ENCODE assay signal across 19 cellular contexts in genomic region chr14:75941030-75941429, GRCh38. TPM values are rescaled to one million over a fixed set of nuclear protein-coding genes. Genes with fewer than 3 reads are reported as not detected.
DNase-seq lines count a peak whose midpoint lies in the region; ATAC-seq and TF ChIP-seq lines count a peak whose summit lies in the region.
"Had no signal": no experiment of that assay in that cellular context is flagged by ENCODE, and none has a peak within 500 bp of the region (broad histone marks: within the 10 kb centered on the region; RNA-seq: fewer than 3 reads in every experiment).

No MANE protein-coding gene starts in this region.

- TF ChIP-seq RAD21 in SK-N-SH (IDR thresholded peaks at IDR 0.05; ENCODE audit: low read length): no peak

- no peaks in the 10 kb centered on the region for H3K27me3 Mint-ChIP-seq in activated CD4-positive, alpha-beta memory T cell treated with anti-CD3 and anti-CD28 coated beads, Interleukin-2, amount 10 ng/mL, durations not matched to agents 7 days and 5 days
- H3K27me3 Mint-ChIP-seq: activated CD8-positive, alpha-beta T cell treated with anti-CD3 and anti-CD28 coated beads for 36 hours; activated naive CD4-positive, alpha-beta T cell treated with anti-CD3 and anti-CD28 coated beads, Interleukin-2, amount 50 U/mL, for 24 hours; activated T-cell treated with anti-CD3 and anti-CD28 coated beads, Interleukin-2, amount 50 U/mL, for 24 hours; IgD-negative memory B cell; naive thymus-derived CD4-positive, alpha-beta T cell; progenitor cell of endocrine pancreas had no signal

- no peaks in the 10 kb centered on the region for H3K9me3 Mint-ChIP-seq in activated CD4-positive, alpha-beta memory T cell treated with anti-CD3 and anti-CD28 coated beads, Interleukin-2, amount 10 ng/mL, durations not matched to agents 7 days and 5 days
- H3K9me3 Mint-ChIP-seq: activated CD8-positive, alpha-beta T cell treated with anti-CD3 and anti-CD28 coated beads for 36 hours; activated naive CD4-positive, alpha-beta T cell treated with anti-CD3 and anti-CD28 coated beads, Interleukin-2, amount 50 U/mL, for 24 hours; activated T-cell treated with anti-CD3 and anti-CD28 coated beads, Interleukin-2, amount 50 U/mL, for 24 hours; IgD-negative memory B cell; naive thymus-derived CD4-positive, alpha-beta T cell; WTC11 had no signal

- H3K79me2 ChIP-seq in SK-N-SH (ENCODE audit: insufficient read depth): no peaks in the 10 kb centered on the region

- ATAC-seq in SK-N-SH treated with all-trans-retinoic acid at 6 μM for 48 hours: peak; percentile 66
- ATAC-seq: activated CD8-positive, alpha-beta T cell treated with anti-CD3 and anti-CD28 coated beads for 36 hours; naive thymus-derived CD4-positive, alpha-beta T cell; WTC11 had no signal

- no peak overlapping the region for H2AFZ ChIP-seq in SK-N-SH (ENCODE audit: low read depth)

- H3K27ac ChIP-seq in SK-N-SH (ENCODE audit: low read depth in 2 of 2, low read length in 1 of 2): no peak overlapping the region

- no peaks in the 10 kb centered on the region for H3K36me3 Mint-ChIP-seq in activated CD4-positive, alpha-beta memory T cell treated with anti-CD3 and anti-CD28 coated beads, Interleukin-2, amount 10 ng/mL, durations not matched to agents 7 days and 5 days (ENCODE audit: low read depth)
- H3K36me3 Mint-ChIP-seq: WTC11 had no signal

- no peaks in the 10 kb centered on the region for H3F3A ChIP-seq in SK-N-SH (replicated peaks; ENCODE audit: insufficient read depth)

- WGBS in SK-N-SH (ENCODE audit: low lambda C conversion rate): 75% methylated on average over 2 of the region's 4 CpGs

- no peaks in the 10 kb centered on the region for H3K4me1 Mint-ChIP-seq in activated CD4-positive, alpha-beta memory T cell treated with anti-CD3 and anti-CD28 coated beads, Interleukin-2, amount 10 ng/mL, durations not matched to agents 7 days and 5 days
- H3K4me1 Mint-ChIP-seq: activated naive CD4-positive, alpha-beta T cell treated with anti-CD3 and anti-CD28 coated beads, Interleukin-2, amount 50 U/mL, for 24 hours had no signal

- no peaks in the 10 kb centered on the region for H3K27me3 ChIP-seq in SK-N-SH (ENCODE audit: insufficient read depth)

- peaks cover 3 to 4% of the 10 kb centered on the region in 2 experiments; a peak in 1 of 4 replicates for H3K4me1 ChIP-seq in SK-N-SH (ENCODE audit: control insufficient read depth in 1 of 2, insufficient read depth in 2 of 2, low read depth in 1 of 2, low read length in 1 of 2)

- no peak overlapping the region for H3K4me2 ChIP-seq in SK-N-SH

- no peak for TF ChIP-seq EP300 in SK-N-SH (IDR thresholded peaks at IDR 0.05; ENCODE audit: borderline replicate concordance in 1 of 2, low read depth in 1 of 2, low read length in 1 of 2)

- no peaks in the 10 kb centered on the region for H3K9me2 ChIP-seq in SK-N-SH

- no peak overlapping the region for H3K4me3 ChIP-seq in SK-N-SH (ENCODE audit: low read depth in 2 of 2, low read length in 1 of 2)

- H3K36me3 ChIP-seq in SK-N-SH (replicated peaks in 1 of 2; ENCODE audit: control insufficient read depth in 1 of 2, insufficient read depth in 2 of 2, low read length in 1 of 2): peaks cover 0 to 6% of the 10 kb centered on the region in 2 experiments

- POLR2A ChIA-PET in SK-N-SH (lab: Yijun Ruan, JAX): no interaction called here
- POLR2A ChIA-PET in activated CD4-positive, alpha-beta memory T cell treated with anti-CD3 and anti-CD28 coated beads, Interleukin-2, amount 10 ng/mL, durations not matched to agents 7 days and 5 days (lab: Charles Lee): no interaction called here

- CTCF ChIA-PET in SK-N-SH (lab: Yijun Ruan, JAX): interaction anchor here (1.3 to 4.3 kb wide), 3 partner anchors 29 to 38 kb away, joined by 3 to 17 read pairs (median 4); no protein-coding TSS in a partner anchor
- CTCF ChIA-PET in activated CD4-positive, alpha-beta memory T cell treated with anti-CD3 and anti-CD28 coated beads, Interleukin-2, amount 10 ng/mL, durations not matched to agents 7 days and 5 days (lab: Charles Lee): interaction anchor here (1.0 to 1.4 kb wide), 2 partner anchors 16 to 41 kb away, joined by 3 read pairs; partner anchors contain the start of gene TGFB3

- no peaks in the 10 kb centered on the region for H3K9me3 ChIP-seq in SK-N-SH

- no peaks in the 10 kb centered on the region for H4K20me1 ChIP-seq in SK-N-SH (ENCODE audit: insufficient read depth)

- no peak overlapping the region for H3K9ac ChIP-seq in SK-N-SH

- H3K4me3 Mint-ChIP-seq in activated CD4-positive, alpha-beta memory T cell treated with anti-CD3 and anti-CD28 coated beads, Interleukin-2, amount 10 ng/mL, durations not matched to agents 7 days and 5 days: no peak overlapping the region
- H3K4me3 Mint-ChIP-seq: activated CD8-positive, alpha-beta T cell treated with anti-CD3 and anti-CD28 coated beads for 36 hours; activated naive CD4-positive, alpha-beta T cell treated with anti-CD3 and anti-CD28 coated beads, Interleukin-2, amount 50 U/mL, for 24 hours; activated T-cell treated with anti-CD3 and anti-CD28 coated beads, Interleukin-2, amount 50 U/mL, for 24 hours; IgD-negative memory B cell; naive thymus-derived CD4-positive, alpha-beta T cell; WTC11 had no signal

- DNase-seq in SK-N-SH (no peak), dermis blood vessel endothelial cell (peak; percentile 28), hepatic stellate cell (ENCODE audit: low spot score) (peak; percentile 29), stromal cell of bone marrow (ENCODE audit: low read depth) (peak; percentile 23), SK-N-DZ (ENCODE audit: low spot score) (no peak), H4 (ENCODE audit: low spot score) (no peak)
- no peak for DNase-seq in activated CD4-positive, alpha-beta memory T cell treated with anti-CD3 and anti-CD28 coated beads, Interleukin-2, amount 10 ng/mL, durations not matched to agents 7 days and 5 days
- DNase-seq: activated CD8-positive, alpha-beta T cell treated with anti-CD3 and anti-CD28 coated beads for 36 hours; activated T-cell treated with anti-CD3 and anti-CD28 coated beads, Interleukin-2, amount 50 U/mL, for 24 hours; C1 segment of cervical spinal cord; erythroblast; naive thymus-derived CD4-positive, alpha-beta T cell; NCI-H187 treated with DMSO at 0.1 percent for 48 hours; NCI-H510A had no signal

- no peak for TF ChIP-seq CTCF in SK-N-SH (IDR thresholded peaks at IDR 0.05)

- no peak overlapping the region for H3K27ac Mint-ChIP-seq in activated CD4-positive, alpha-beta memory T cell treated with anti-CD3 and anti-CD28 coated beads, Interleukin-2, amount 10 ng/mL, durations not matched to agents 7 days and 5 days
- H3K27ac Mint-ChIP-seq: activated CD8-positive, alpha-beta T cell treated with anti-CD3 and anti-CD28 coated beads for 36 hours; activated naive CD4-positive, alpha-beta T cell treated with anti-CD3 and anti-CD28 coated beads, Interleukin-2, amount 50 U/mL, for 24 hours; activated T-cell treated with anti-CD3 and anti-CD28 coated beads, Interleukin-2, amount 50 U/mL, for 24 hours; IgD-negative memory B cell; naive thymus-derived CD4-positive, alpha-beta T cell; progenitor cell of endocrine pancreas; WTC11 had no signal

TF ChIP-seq in SK-N-SH treated with all-trans-retinoic acid at 6 μM for 48 hours, 23 proteins besides CTCF, POLR2A, EP300 and RAD21 (continues in another document):
- TF ChIP-seq POU6F1 (CRISPR knock-in tag; IDR thresholded peaks at IDR 0.05; ENCODE audit: borderline replicate concordance, low read depth): no peak

TF ChIP-seq in SK-N-SH, 30 proteins besides CTCF, POLR2A, EP300 and RAD21 (continues in another document):
- no peak for TF ChIP-seq IRF3 (IDR thresholded peaks at IDR 0.05; ENCODE audit: low read depth, low read length)
- no peak for TF ChIP-seq SMC3 (IDR thresholded peaks at IDR 0.05; ENCODE audit: low read depth, low read length)

RNA-seq across cellular contexts. Expression of gene TGFB3, which starts 40.8 kb away (rescaled TPM):
- 7.4 and 7.6 TPM in 2 replicates for polyA plus RNA-seq in SK-N-SH (2012; rRNA removed)
- 5.8 and 5.9 TPM in 2 replicates for polyA plus RNA-seq in SK-N-SH (2012; cell fraction: cytosol; rRNA removed)
- polyA plus RNA-seq in SK-N-SH (2012; cell fraction: nucleus; rRNA removed): 22.8 and 26.4 TPM in 2 replicates
- 2.6 and 4.1 TPM in 2 replicates for total RNA-seq in dermis blood vessel endothelial cell
- 1 to 10 TPM; 1.8 to 2.1 TPM for total RNA-seq in activated CD4-positive, alpha-beta memory T cell treated with anti-CD3 and anti-CD28 coated beads, Interleukin-2, amount 10 ng/mL, durations not matched to agents 7 days and 5 days
- 5.5 and 5.8 TPM in 2 replicates for polyA plus RNA-seq in SK-N-DZ (2014; cell fraction: cytosol; rRNA removed)
- 7.7 and 9.4 TPM in 2 replicates for polyA plus RNA-seq in SK-N-DZ (2014; cell fraction: nucleus; rRNA removed)
- total RNA-seq in H4 (2014; rRNA removed; shearing (Covaris generic)): 1.0 and 2.3 TPM in 2 replicates

RNA-seq across cellular contexts. Expression of gene IFT43, which starts 44.5 kb away (rescaled TPM):
- polyA plus RNA-seq in SK-N-SH (2012; rRNA removed): 78.8 and 82.1 TPM in 2 replicates
- 78.8 and 83.5 TPM in 2 replicates for polyA plus RNA-seq in SK-N-SH (2012; cell fraction: cytosol; rRNA removed)
- polyA plus RNA-seq in SK-N-SH (2012; cell fraction: nucleus; rRNA removed): 95.8 and 100 TPM in 2 replicates
- total RNA-seq in dermis blood vessel endothelial cell: 18.6 and 28.4 TPM in 2 replicates
- total RNA-seq in activated CD4-positive, alpha-beta memory T cell treated with anti-CD3 and anti-CD28 coated beads, Interleukin-2, amount 10 ng/mL, durations not matched to agents 7 days and 5 days: 1 to 10 TPM; 6.4 to 6.9 TPM
- polyA plus RNA-seq in SK-N-DZ (2014; cell fraction: cytosol; rRNA removed): 38.0 and 64.5 TPM in 2 replicates
- polyA plus RNA-seq in SK-N-DZ (2014; cell fraction: nucleus; rRNA removed): 68.1 and 79.6 TPM in 2 replicates
- 36.7 and 47.0 TPM in 2 replicates for total RNA-seq in H4 (2014; rRNA removed; shearing (Covaris generic))

Comparison
In these comparisons a context has a peak if more than half of its experiments do, and no peak if none do; other contexts are left out.
1. DNase-seq: peak in dermis blood vessel endothelial cell (single experiment), hepatic stellate cell (single experiment) and stromal cell of bone marrow (single experiment); none in SK-N-SH (single experiment), activated CD4-positive, alpha-beta memory T cell treated with anti-CD3 and anti-CD28 coated beads, Interleukin-2, amount 10 ng/mL, durations not matched to agents 7 days and 5 days (single experiment), SK-N-DZ (single experiment) and H4 (single experiment).